Comparison of ENCODE assay signal across 19 cellular contexts in the genomic region with DNA sequence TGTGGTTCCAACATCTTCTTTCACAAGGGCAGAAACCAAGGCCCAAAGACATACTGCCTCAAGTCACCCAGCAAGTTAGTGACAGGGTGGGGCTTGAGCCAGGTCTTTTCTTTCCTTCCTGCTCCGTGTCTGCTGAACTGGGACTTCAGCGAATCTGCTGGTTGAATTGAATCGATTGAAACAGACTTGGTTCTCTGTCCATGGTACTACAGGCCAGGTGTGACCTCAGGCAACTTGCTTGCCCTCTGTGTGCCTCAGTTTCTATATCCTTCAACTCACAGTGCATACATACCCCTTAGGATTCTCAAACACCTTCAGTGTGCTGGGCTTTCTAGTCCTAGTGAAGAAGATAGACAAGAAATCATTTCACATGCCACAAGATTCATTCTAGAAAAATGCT. TPM values are rescaled to one million over a fixed set of nuclear protein-coding genes. Genes with fewer than 3 reads are reported as not detected.
A peak's percentile ranks its signal among the peaks of the same experiment; 100 is the strongest.
DNase-seq lines count a peak whose midpoint lies in the region; ATAC-seq and TF ChIP-seq lines count a peak whose summit lies in the region.
"Had no signal": no experiment of that assay in that cellular context is flagged by ENCODE, and none has a peak within 500 bp of the region (broad histone marks: within the 10 kb centered on the region; RNA-seq: fewer than 3 reads in every experiment).

No MANE protein-coding gene starts in this region.

- no peak overlapping the region for H3K23ac ChIP-seq in IMR-90 (ENCODE audit: low read depth, low read length)

- no peaks in the 10 kb centered on the region for H4K20me1 ChIP-seq in IMR-90 (ENCODE audit: insufficient read depth, low read length)

- peaks cover 11% of the 10 kb centered on the region for H3K4me1 Mint-ChIP-seq in activated CD4-positive, alpha-beta memory T cell treated with anti-CD3 and anti-CD28 coated beads, Interleukin-2, amount 10 ng/mL, durations not matched to agents 7 days and 5 days
- H3K4me1 Mint-ChIP-seq in activated CD4-positive, alpha-beta memory T cell treated with anti-CD3 and anti-CD28 coated beads for 36 hours (ENCODE audit: low read depth) = peaks cover 16% of the 10 kb centered on the region
- H3K4me1 Mint-ChIP-seq in endodermal cell = peaks cover 4% of the 10 kb centered on the region

- H3K4me3 ChIP-seq in IMR-90 (ENCODE audit: insufficient read depth, low read depth, low read length) = no peak overlapping the region
- H3K4me3 ChIP-seq in endodermal cell (ENCODE audit: low read length) = no peak overlapping the region
- peak overlapping the region; percentile 87 for H3K4me3 ChIP-seq in psoas muscle
- H3K4me3 ChIP-seq: prostate gland had no signal

- no peak overlapping the region for H3K4me2 ChIP-seq in IMR-90 (ENCODE audit: low read depth, low read length)

- H3K4me1 ChIP-seq in IMR-90 (ENCODE audit: control insufficient read depth, insufficient read depth, low read length) = peaks cover 5% of the 10 kb centered on the region; the same call in 1 of the 2 replicates
- H3K4me1 ChIP-seq in endodermal cell (ENCODE audit: control insufficient read depth, insufficient read depth, low read length) = no peaks in the 10 kb centered on the region
- peaks cover 48% of the 10 kb centered on the region for H3K4me1 ChIP-seq in psoas muscle

- H2BK15ac ChIP-seq in IMR-90 (ENCODE audit: low read depth, low read length) = no peak overlapping the region

- H3K36me3 ChIP-seq in IMR-90 (ENCODE audit: control insufficient read depth, insufficient read depth, low read length) (no peaks in the 10 kb centered on the region), endodermal cell (ENCODE audit: control insufficient read depth, insufficient read depth, low read length) (no peaks in the 10 kb centered on the region), psoas muscle (ENCODE audit: insufficient read depth in 1 of 2, low read depth in 1 of 2) (no peaks in the 10 kb centered on the region)
- H3K36me3 ChIP-seq: prostate gland, upper lobe of right lung had no signal

- no peaks in the 10 kb centered on the region for H3K36me3 Mint-ChIP-seq in activated CD4-positive, alpha-beta memory T cell treated with anti-CD3 and anti-CD28 coated beads, Interleukin-2, amount 10 ng/mL, durations not matched to agents 7 days and 5 days (ENCODE audit: low read depth)
- no peaks in the 10 kb centered on the region for H3K36me3 Mint-ChIP-seq in activated CD4-positive, alpha-beta memory T cell treated with anti-CD3 and anti-CD28 coated beads for 36 hours
- no peaks in the 10 kb centered on the region for H3K36me3 Mint-ChIP-seq in endodermal cell (ENCODE audit: low read depth)

- intact Hi-C loops in activated CD4-positive, alpha-beta memory T cell treated with anti-CD3 and anti-CD28 coated beads for 36 hours (cut with micrococcal nuclease) = no loop called here
- intact Hi-C loops in IMR-90 (cut with micrococcal nuclease) = no loop called here
- intact Hi-C loops in psoas muscle (cut with DNase I) = no loop called here

- CTCF ChIA-PET in activated CD4-positive, alpha-beta memory T cell treated with anti-CD3 and anti-CD28 coated beads, Interleukin-2, amount 10 ng/mL, durations not matched to agents 7 days and 5 days (lab: Charles Lee) = no interaction called here
- CTCF ChIA-PET in activated CD4-positive, alpha-beta memory T cell treated with anti-CD3 and anti-CD28 coated beads for 36 hours (lab: Charles Lee) = no interaction called here
- CTCF ChIA-PET in IMR-90 (lab: Yijun Ruan, JAX) = no interaction called here

- ATAC-seq in IMR-90 (ENCODE audit: low read depth) = no peak
- no peak for ATAC-seq in psoas muscle
- ATAC-seq: stimulated activated naive CD8-positive, alpha-beta T cell treated with anti-CD3 and anti-CD28 coated beads, Interleukin-15, Interleukin-2, amounts not matched to agents 100 U/mL and 50 U/mL, for 24 hours; upper lobe of right lung had no signal

- dilution Hi-C loops in IMR-90 (cut with HindIII; ENCODE audit: low sequenced_read_pairs, unreplicated experiment) = no loop called here

- H3K9me3 Mint-ChIP-seq in activated CD4-positive, alpha-beta memory T cell treated with anti-CD3 and anti-CD28 coated beads, Interleukin-2, amount 10 ng/mL, durations not matched to agents 7 days and 5 days = no peaks in the 10 kb centered on the region
- no peaks in the 10 kb centered on the region for H3K9me3 Mint-ChIP-seq in activated CD4-positive, alpha-beta memory T cell treated with anti-CD3 and anti-CD28 coated beads for 36 hours
- H3K9me3 Mint-ChIP-seq in endodermal cell = no peaks in the 10 kb centered on the region
- H3K9me3 Mint-ChIP-seq: activated naive CD8-positive, alpha-beta T cell treated with anti-CD3 and anti-CD28 coated beads, Interleukin-2, amount 10 ng/mL, durations not matched to agents 7 days and 5 days had no signal

- no peak overlapping the region for H2BK20ac ChIP-seq in IMR-90 (ENCODE audit: low read depth, low read length)

- H4K91ac ChIP-seq in IMR-90 (ENCODE audit: insufficient read depth, low read depth, low read length) = no peak overlapping the region

- no CpG with 5 or more reads among the region's 3 CpGs for WGBS in IMR-90 (ENCODE audit: extremely low coverage in 2 of 2, insufficient read length in 1 of 2), 2 experiments
- 51 to 74% methylated on average over 3 of the region's 3 CpGs for WGBS in endodermal cell (ENCODE audit: insufficient coverage in 1 of 2, insufficient read length in 1 of 2), 2 experiments
- WGBS in psoas muscle, 3 donors = 44 to 59% (median 51%) methylated on average over 3 of the region's 3 CpGs

- H3K27me3 ChIP-seq in IMR-90 (ENCODE audit: control insufficient read depth, insufficient read depth, low read length) (peaks cover 61% of the 10 kb centered on the region), endodermal cell (ENCODE audit: control insufficient read depth, insufficient read depth, low read length, poor library complexity, severe bottlenecking) (peaks cover 52% of the 10 kb centered on the region), psoas muscle (ENCODE audit: insufficient read depth in 3 of 3, low read length in 2 of 3) (no peaks in the 10 kb centered on the region)

- no peak overlapping the region for H2AK5ac ChIP-seq in IMR-90 (ENCODE audit: low read depth, low read length)

- H4K8ac ChIP-seq in IMR-90 (ENCODE audit: low read depth in 2 of 2, low read length in 2 of 2) = no peak overlapping the region

- no peak overlapping the region for H3K18ac ChIP-seq in IMR-90 (ENCODE audit: low read depth, low read length)

- H3K9me3 ChIP-seq in IMR-90 (ENCODE audit: control insufficient read depth, insufficient read depth, low read length) (no peaks in the 10 kb centered on the region), endodermal cell (ENCODE audit: control insufficient read depth, low read length) (no peaks in the 10 kb centered on the region), psoas muscle (no peaks in the 10 kb centered on the region)
- H3K9me3 ChIP-seq: prostate gland, upper lobe of right lung had no signal

- no peaks in the 10 kb centered on the region for H3K9me1 ChIP-seq in IMR-90 (ENCODE audit: insufficient read depth, low read length)

- POLR2A ChIA-PET in activated CD4-positive, alpha-beta memory T cell treated with anti-CD3 and anti-CD28 coated beads, Interleukin-2, amount 10 ng/mL, durations not matched to agents 7 days and 5 days (lab: Charles Lee) = no interaction called here
- POLR2A ChIA-PET in activated CD4-positive, alpha-beta memory T cell treated with anti-CD3 and anti-CD28 coated beads for 36 hours (lab: Charles Lee) = no interaction called here
- POLR2A ChIA-PET in IMR-90 (lab: Charles Lee; ENCODE audit: unreplicated experiment) = no interaction called here

- H3K4ac ChIP-seq in IMR-90 (ENCODE audit: low read depth, low read length) = no peak overlapping the region

- no TSS peak for BruUV-seq in IMR-90 (replicated peaks; lab: Mats Ljungman, UMichigan)

- no peak overlapping the region for H2BK120ac ChIP-seq in IMR-90 (ENCODE audit: low read depth, low read length)

- H2AK9ac ChIP-seq in IMR-90 (replicated peaks; ENCODE audit: low read depth, low read length, poor library complexity) = no peak overlapping the region

- peaks cover 16% of the 10 kb centered on the region for H3K27me3 Mint-ChIP-seq in activated CD4-positive, alpha-beta memory T cell treated with anti-CD3 and anti-CD28 coated beads, Interleukin-2, amount 10 ng/mL, durations not matched to agents 7 days and 5 days
- peaks cover 5% of the 10 kb centered on the region for H3K27me3 Mint-ChIP-seq in activated CD4-positive, alpha-beta memory T cell treated with anti-CD3 and anti-CD28 coated beads for 36 hours
- H3K27me3 Mint-ChIP-seq in endodermal cell (ENCODE audit: insufficient read depth) = peaks cover 52% of the 10 kb centered on the region

- no peak overlapping the region for H3K27ac ChIP-seq in IMR-90 (ENCODE audit: insufficient read depth, low read length)
- H3K27ac ChIP-seq in endodermal cell (ENCODE audit: low read depth, low read length) = no peak overlapping the region
- peak overlapping the region; percentile 32 for H3K27ac ChIP-seq in psoas muscle
- H3K27ac ChIP-seq: prostate gland, upper lobe of right lung had no signal

- DNase-seq in activated CD4-positive, alpha-beta memory T cell treated with anti-CD3 and anti-CD28 coated beads, Interleukin-2, amount 10 ng/mL, durations not matched to agents 7 days and 5 days = no peak
- DNase-seq in activated CD4-positive, alpha-beta memory T cell treated with anti-CD3 and anti-CD28 coated beads for 36 hours = no peak
- DNase-seq in IMR-90 (no peak), endodermal cell (no peak), psoas muscle (no peak), NCI-H1694 (lab: John Stamatoyannopoulos, UW) (no peak), COLO668 (lab: John Stamatoyannopoulos, UW; ENCODE audit: unreplicated experiment) (no peak), dermis blood vessel endothelial cell (no peak)
- DNase-seq: activated naive CD8-positive, alpha-beta T cell treated with anti-CD3 and anti-CD28 coated beads, Interleukin-2, amount 10 ng/mL, durations not matched to agents 7 days and 5 days; Kasumi-1; kidney glomerular epithelial cell; midbrain; NCI-H1417 treated with DMSO at 0.1 percent for 48 hours; NCI-H2227 treated with DMSO at 0.1 percent for 48 hours; RPMI8226; stimulated activated naive CD8-positive, alpha-beta T cell treated with anti-CD3 and anti-CD28 coated beads, Interleukin-15, Interleukin-2, amounts not matched to agents 100 U/mL and 50 U/mL, for 24 hours; T-helper 1 cell; upper lobe of right lung had no signal

- H3K4me3 Mint-ChIP-seq in activated CD4-positive, alpha-beta memory T cell treated with anti-CD3 and anti-CD28 coated beads, Interleukin-2, amount 10 ng/mL, durations not matched to agents 7 days and 5 days = peak overlapping the region; percentile 16
- no peak overlapping the region for H3K4me3 Mint-ChIP-seq in activated CD4-positive, alpha-beta memory T cell treated with anti-CD3 and anti-CD28 coated beads for 36 hours
- H3K4me3 Mint-ChIP-seq in endodermal cell = peak overlapping the region; percentile 84

- no peak for TF ChIP-seq RAD21 in IMR-90 (IDR thresholded peaks at IDR 0.05; ENCODE audit: low read length)

- H2BK5ac ChIP-seq in IMR-90 (ENCODE audit: low read depth, low read length, poor library complexity, severe bottlenecking) = no peak overlapping the region

- peak overlapping the region; percentile 43 for H2AFZ ChIP-seq in IMR-90 (replicated peaks; ENCODE audit: low read length, poor library complexity)

- no peak overlapping the region for H3K56ac ChIP-seq in IMR-90 (ENCODE audit: extremely low read depth, insufficient read depth, low read length)

- H4K5ac ChIP-seq in IMR-90 (ENCODE audit: low read depth, low read length) = no peak overlapping the region

- TF ChIP-seq CTCF in IMR-90 (conservative IDR thresholded peaks at IDR 0.05; ENCODE audit: low read depth, low read length) = no peak
- no peak for TF ChIP-seq CTCF in endodermal cell (conservative IDR thresholded peaks at IDR 0.05)
- TF ChIP-seq CTCF in psoas muscle (IDR thresholded peaks at IDR 0.05) = no peak

- H3K27ac Mint-ChIP-seq in activated CD4-positive, alpha-beta memory T cell treated with anti-CD3 and anti-CD28 coated beads, Interleukin-2, amount 10 ng/mL, durations not matched to agents 7 days and 5 days = no peak overlapping the region
- no peak overlapping the region for H3K27ac Mint-ChIP-seq in activated CD4-positive, alpha-beta memory T cell treated with anti-CD3 and anti-CD28 coated beads for 36 hours
- H3K27ac Mint-ChIP-seq in endodermal cell = no peak overlapping the region
- H3K27ac Mint-ChIP-seq: activated naive CD8-positive, alpha-beta T cell treated with anti-CD3 and anti-CD28 coated beads, Interleukin-2, amount 10 ng/mL, durations not matched to agents 7 days and 5 days had no signal

- no peak for TF ChIP-seq POLR2A in IMR-90 (IDR thresholded peaks at IDR 0.05; ENCODE audit: low read depth, low read length)

- in situ Hi-C loops in IMR-90 (cut with MboI; ENCODE audit: low sequenced_read_pairs) = no loop called here

- H3K14ac ChIP-seq in IMR-90 (replicated peaks; ENCODE audit: low read depth, low read length) = no peak overlapping the region

- H3K79me1 ChIP-seq in IMR-90 (ENCODE audit: low read depth in 1 of 2, low read length in 2 of 2) = no peaks in the 10 kb centered on the region

- H3K9ac ChIP-seq in IMR-90 (ENCODE audit: low read depth, low read length) (no peak overlapping the region), endodermal cell (ENCODE audit: extremely low read depth, low read length, poor library complexity, severe bottlenecking) (no peak overlapping the region)

RNA-seq across cellular contexts. Expression of a gene that starts 2.0 kb away (rescaled TPM):
- total RNA-seq in activated CD4-positive, alpha-beta memory T cell treated with anti-CD3 and anti-CD28 coated beads, Interleukin-2, amount 10 ng/mL, durations not matched to agents 7 days and 5 days = under 1 TPM in 1 of 2 experiments, not detected in 1; 0.13 TPM
- total RNA-seq in activated CD4-positive, alpha-beta memory T cell treated with anti-CD3 and anti-CD28 coated beads for 36 hours = under 1 TPM; 0.55 to 0.63 TPM
- total RNA-seq in IMR-90 (2012; rRNA removed) (under 0.01 TPM in 2 replicates), endodermal cell (1 to 10 TPM in 1 of 2 donors, under 1 TPM in 1; 0.35 to 1.6 TPM), psoas muscle (100 to 1,000 TPM; 127 to 956 (median 461) TPM), dermis blood vessel endothelial cell (8.8 and 10.8 TPM in 2 replicates)
- polyA plus RNA-seq in IMR-90 (2012; rRNA removed) (0.07 and 0.10 TPM in 2 replicates), psoas muscle (100 to 1,000 TPM in 2 of 3 donors, 10 to 100 TPM in 1; 82.2 to 295 (median 123) TPM)
- polyA plus RNA-seq in IMR-90 (2012; cell fraction: cytosol; rRNA removed) = 0.05 and 0.08 TPM in 2 replicates
- polyA plus RNA-seq in IMR-90 (2012; cell fraction: nucleus; rRNA removed; ENCODE audit: low replicate concordance) = 0.08 TPM in 2 replicates
- polyA plus RNA-seq in endodermal cell (2013, experiment 1 of 2) = 1.4 TPM
- polyA plus RNA-seq in endodermal cell (2013, experiment 2 of 2) = 2.5 TPM

RNA-seq across cellular contexts. Expression of a gene that starts 38.5 kb away (rescaled TPM):
- total RNA-seq in activated CD4-positive, alpha-beta memory T cell treated with anti-CD3 and anti-CD28 coated beads, Interleukin-2, amount 10 ng/mL, durations not matched to agents 7 days and 5 days = 10 to 100 TPM; 16.8 to 19.5 TPM
- total RNA-seq in activated CD4-positive, alpha-beta memory T cell treated with anti-CD3 and anti-CD28 coated beads for 36 hours = 10 to 100 TPM; 28.5 to 28.8 TPM
- total RNA-seq in IMR-90 (2012; rRNA removed) (1.4 and 1.6 TPM in 2 replicates), endodermal cell (1 to 10 TPM; 1.9 to 2.6 TPM), psoas muscle (1 to 10 TPM; 4.6 to 7.9 (median 4.9) TPM), dermis blood vessel endothelial cell (148 and 217 TPM in 2 replicates)
- polyA plus RNA-seq in IMR-90 (2012; rRNA removed) (2.2 and 2.3 TPM in 2 replicates), psoas muscle (1 to 10 TPM; 1.9 to 5.0 (median 4.0) TPM)
- polyA plus RNA-seq in IMR-90 (2012; cell fraction: cytosol; rRNA removed) = 2.4 and 2.5 TPM in 2 replicates
- 7.2 and 19.2 TPM in 2 replicates for polyA plus RNA-seq in IMR-90 (2012; cell fraction: nucleus; rRNA removed; ENCODE audit: low replicate concordance)
- 0.39 TPM for polyA plus RNA-seq in endodermal cell (2013, experiment 1 of 2)
- 0.58 TPM for polyA plus RNA-seq in endodermal cell (2013, experiment 2 of 2)

Comparison
In these comparisons a context has a peak if more than half of its experiments do, and no peak if none do; other contexts are left out.
1. RNA of a gene that starts 2.0 kb away (total RNA-seq): 127 to 956 TPM in psoas muscle; 8.8 to 10.8 TPM in dermis blood vessel endothelial cell, 0.35 to 1.6 TPM in endodermal cell, 0.55 to 0.63 TPM in activated CD4-positive, alpha-beta memory T cell treated with anti-CD3 and anti-CD28 coated beads for 36 hours, 0.13 TPM in activated CD4-positive, alpha-beta memory T cell treated with anti-CD3 and anti-CD28 coated beads, Interleukin-2, amount 10 ng/mL, durations not matched to agents 7 days and 5 days and under 0.01 TPM in IMR-90; every median in the first group is over 10 times any median in the second.